In the genomic region with DNA sequence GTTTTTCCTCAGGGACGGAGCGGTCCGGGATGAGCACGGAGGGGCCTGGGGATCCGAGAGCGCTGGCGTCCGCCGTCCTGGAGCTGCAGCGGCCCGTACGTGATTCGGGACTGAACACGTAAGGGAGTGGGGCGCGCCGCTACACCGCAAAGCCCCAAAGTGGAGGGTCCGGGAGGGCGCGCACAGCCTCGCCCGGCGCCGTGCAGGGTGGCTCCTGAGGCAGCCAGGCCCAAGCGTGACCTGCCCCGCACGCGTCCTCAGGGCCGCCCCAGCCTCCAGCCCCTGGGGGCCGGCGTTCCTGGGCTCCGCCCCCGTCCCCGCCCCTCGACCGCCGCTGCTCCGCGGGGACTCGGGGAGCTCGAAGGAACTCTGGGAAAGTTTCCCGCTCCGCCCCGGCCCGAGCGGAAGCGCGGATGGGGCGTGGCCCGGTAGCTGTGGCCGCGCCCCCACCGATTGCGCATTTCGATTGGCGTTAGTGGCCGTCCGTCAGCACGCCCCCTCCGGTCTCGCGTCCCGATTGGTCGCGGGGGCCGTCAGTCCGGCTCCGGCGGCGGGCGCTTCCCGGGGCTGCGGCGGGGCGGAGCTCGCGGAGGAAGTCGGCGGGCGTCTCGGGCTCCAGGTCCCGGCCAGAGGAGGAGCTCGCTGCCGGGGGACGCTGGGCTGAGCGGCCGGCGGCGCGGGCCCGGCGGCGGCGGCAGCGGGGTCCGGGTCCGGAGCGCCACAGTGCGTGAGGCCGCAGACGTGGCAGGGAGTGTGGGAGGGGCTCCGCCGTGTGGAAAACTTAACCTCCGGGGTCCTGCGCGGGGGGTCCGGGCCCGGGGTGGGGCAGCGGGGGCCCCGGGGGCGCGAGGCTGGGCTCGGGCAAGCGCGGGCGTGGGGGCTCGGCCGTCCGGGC, we compare ENCODE assay signal across 8 cellular contexts. TPM values are rescaled to one million over a fixed set of nuclear protein-coding genes. Genes with fewer than 3 reads are reported as not detected.
DNase-seq lines count a peak whose midpoint lies in the region; ATAC-seq and TF ChIP-seq lines count a peak whose summit lies in the region.

TSS of gene ANKRD16 (minus strand) at position 270 of the 895 bp plus-strand sequence. CDS start 539 bp downstream, outside the sequence.
TSS of gene FBH1 (plus strand) at position 620 of the 895 bp plus-strand sequence. CDS start at position 723, 103 bp downstream.

- peak; percentile 82 for ATAC-seq in GM21390 (IDR thresholded peaks at IDR 0.05; ENCODE audit: unreplicated experiment)

- in situ Hi-C loops in Caki2 (cut with HindIII; ENCODE audit: low pct_unique_long_range_greater_than_20kb, low sequenced_read_pairs), result no loop called here

- H3K36me3 ChIP-seq in endodermal cell (ENCODE audit: control insufficient read depth, insufficient read depth, low read length), result peaks cover 40% of the 10 kb centered on the region
- peaks cover 39% of the 10 kb centered on the region for H3K36me3 ChIP-seq in mesodermal cell (ENCODE audit: control insufficient read depth, insufficient read depth, low read length)

- no peaks in the 10 kb centered on the region for H3K27me3 ChIP-seq in endodermal cell (ENCODE audit: control insufficient read depth, insufficient read depth, low read length, poor library complexity, severe bottlenecking)

- H3K36me3 Mint-ChIP-seq in endodermal cell (ENCODE audit: low read depth), result peaks cover 31% of the 10 kb centered on the region

- H3K9ac ChIP-seq in endodermal cell (ENCODE audit: extremely low read depth, low read length, poor library complexity, severe bottlenecking), result peak within 1 kb of the TSS; percentile 62

- H3K27ac Mint-ChIP-seq in endodermal cell, result peak within 1 kb of the TSS; percentile 90

- no peaks in the 10 kb centered on the region for H3K9me3 Mint-ChIP-seq in endodermal cell

- H3K9me3 ChIP-seq in endodermal cell (ENCODE audit: control insufficient read depth, low read length), result no peaks in the 10 kb centered on the region
- H3K9me3 ChIP-seq in mesodermal cell (ENCODE audit: control insufficient read depth, low read length), result no peaks in the 10 kb centered on the region

- H3K4me1 Mint-ChIP-seq in endodermal cell, result peaks cover 52% of the 10 kb centered on the region

- H3K27ac ChIP-seq in endodermal cell (ENCODE audit: low read depth, low read length), result peak within 1 kb of the TSS; percentile 64
- peak within 1 kb of the TSS; percentile 71 for H3K27ac ChIP-seq in mesodermal cell (ENCODE audit: low read depth, low read length, severe bottlenecking)

- peaks cover 10% of the 10 kb centered on the region for H3K4me1 ChIP-seq in endodermal cell (ENCODE audit: control insufficient read depth, insufficient read depth, low read length)
- peaks cover 19% of the 10 kb centered on the region for H3K4me1 ChIP-seq in mesodermal cell (ENCODE audit: control insufficient read depth, insufficient read depth, low read length, poor library complexity, severe bottlenecking)

- 0 to 2% methylated on average over 26 to 120 of the region's 120 CpGs for WGBS in endodermal cell (ENCODE audit: insufficient coverage in 1 of 2, insufficient read length in 1 of 2), 2 experiments
- 0% methylated on average over 74 to 112 of the region's 120 CpGs for WGBS in mesodermal cell (ENCODE audit: insufficient coverage in 2 of 2), 2 experiments

- DNase-seq in Caki2 (ENCODE audit: low read depth) (peak; percentile 100), HUDEP-2 (lab: John Stamatoyannopoulos, UW; ENCODE audit: unreplicated experiment in 76 of 76) (peak; percentile 43 to 99 (median 97)), NOMO-1 treated with dmso at 0.1 percent for 144 hours (lab: John Stamatoyannopoulos, UW; ENCODE audit: unreplicated experiment) (peak; percentile 95), endodermal cell (peak; percentile 99)
- peak; percentile 90 for DNase-seq in activated CD8-positive, alpha-beta memory T cell treated with anti-CD3 and anti-CD28 coated beads, Interleukin-2, amount 50 U/mL, for 24 hours (ENCODE audit: extremely low read depth)
- DNase-seq in stimulated activated CD8-positive, alpha-beta memory T cell treated with anti-CD3 and anti-CD28 coated beads, Interleukin-15, amount 100 ng/mL, for 24 hours (ENCODE audit: low read depth), result peak; percentile 97

- TF ChIP-seq CTCF in endodermal cell (conservative IDR thresholded peaks at IDR 0.05), result no peak

- H3K4me3 Mint-ChIP-seq in endodermal cell, result peak within 1 kb of the TSS; percentile 84

- H3K4me3 ChIP-seq in endodermal cell (ENCODE audit: low read length) (peak within 1 kb of the TSS; percentile 89), mesodermal cell (ENCODE audit: extremely low read depth, insufficient read depth, low read length, poor library complexity, severe bottlenecking) (peak within 1 kb of the TSS; percentile 87)

- no peaks in the 10 kb centered on the region for H3K27me3 Mint-ChIP-seq in endodermal cell (ENCODE audit: insufficient read depth)

RNA-seq across cellular contexts. Expression of gene ANKRD16, which starts in this region (rescaled TPM):
- 10.4 and 10.5 TPM in 2 replicates for total RNA-seq in Caki2 (2014; rRNA removed; shearing (Covaris generic); ENCODE audit: low replicate concordance)
- 10 to 100 TPM; 12.5 to 13.0 TPM for total RNA-seq in endodermal cell
- 9.0 TPM for polyA plus RNA-seq in endodermal cell (2013, experiment 1 of 2)
- 9.4 TPM for polyA plus RNA-seq in endodermal cell (2013, experiment 2 of 2)
- 3.7 TPM for polyA plus RNA-seq in mesodermal cell (2013, experiment 1 of 2)
- polyA plus RNA-seq in mesodermal cell (2013, experiment 2 of 2), result 3.8 TPM

RNA-seq across cellular contexts. Expression of gene FBH1, which starts in this region (rescaled TPM):
- 57.7 and 85.1 TPM in 2 replicates for total RNA-seq in Caki2 (2014; rRNA removed; shearing (Covaris generic); ENCODE audit: low replicate concordance)
- 10 to 100 TPM; 61.1 to 71.6 TPM for total RNA-seq in endodermal cell
- polyA plus RNA-seq in endodermal cell (2013, experiment 1 of 2), result 43.3 TPM
- polyA plus RNA-seq in endodermal cell (2013, experiment 2 of 2), result 42.8 TPM
- polyA plus RNA-seq in mesodermal cell (2013, experiment 1 of 2), result 49.8 TPM
- polyA plus RNA-seq in mesodermal cell (2013, experiment 2 of 2), result 46.3 TPM

Comparison
In these comparisons a context has a peak if more than half of its experiments do, and no peak if none do; other contexts are left out.
1. Peak in every context shown above with its lines: DNase-seq, ATAC-seq, H3K4me3 ChIP-seq and H3K27ac ChIP-seq.